19 cellular contexts compared by ENCODE assay signal in the genomic region with DNA sequence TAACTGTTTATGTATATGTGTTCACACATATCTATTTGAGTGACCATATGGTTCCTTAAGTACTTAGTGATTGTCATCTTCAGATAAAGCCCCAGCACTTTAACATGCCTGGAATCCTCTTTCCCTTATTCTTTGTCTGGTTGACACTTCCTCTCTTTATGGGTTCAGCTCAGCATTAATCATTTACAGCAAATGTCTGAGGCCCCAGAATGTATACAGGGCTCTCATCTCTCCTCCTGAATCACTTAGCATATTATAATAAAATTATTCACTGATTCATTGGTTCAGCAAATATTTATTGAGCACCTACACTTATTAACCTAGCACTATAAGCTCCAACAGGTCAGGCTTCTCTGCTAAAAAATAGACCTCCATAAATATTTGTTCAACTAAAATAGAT. TPM values are rescaled to one million over a fixed set of nuclear protein-coding genes. Genes with fewer than 3 reads are reported as not detected.
A peak's percentile ranks its signal among the peaks of the same experiment; 100 is the strongest.
DNase-seq lines count a peak whose midpoint lies in the region; ATAC-seq and TF ChIP-seq lines count a peak whose summit lies in the region.
"Had no signal": no experiment of that assay in that cellular context is flagged by ENCODE, and none has a peak within 500 bp of the region (broad histone marks: within the 10 kb centered on the region; RNA-seq: fewer than 3 reads in every experiment).

No MANE protein-coding gene starts in this region.

- H3K36me3 ChIP-seq in SK-N-SH (replicated peaks in 1 of 2; ENCODE audit: control insufficient read depth in 1 of 2, insufficient read depth in 2 of 2, low read length in 1 of 2): no peaks in the 10 kb centered on the region
- H3K36me3 ChIP-seq: Peyer's patch had no signal

- TF ChIP-seq CTCF in SK-N-SH (IDR thresholded peaks at IDR 0.05): no peak

- intact Hi-C loops in head of caudate nucleus (cut with DNase I): no loop called here

- H3K27ac ChIP-seq in SK-N-SH (ENCODE audit: low read depth in 2 of 2, low read length in 1 of 2): no peak overlapping the region
- peak overlapping the region; percentile 61 for H3K27ac ChIP-seq in epithelial cell of prostate
- H3K27ac ChIP-seq: Peyer's patch had no signal

- TF ChIP-seq RAD21 in SK-N-SH (IDR thresholded peaks at IDR 0.05; ENCODE audit: low read length): no peak

- H3K9ac ChIP-seq in SK-N-SH: no peak overlapping the region

- H3K9me3 ChIP-seq in SK-N-SH: no peaks in the 10 kb centered on the region
- H3K9me3 ChIP-seq: Peyer's patch had no signal

- CTCF ChIA-PET in SK-N-SH (lab: Yijun Ruan, JAX): interaction anchor here (0.6 kb wide), 1 partner anchor 155 kb away, joined by 4 read pairs; no protein-coding TSS in a partner anchor

- no peak overlapping the region for H3K4me2 ChIP-seq in SK-N-SH

- peak; percentile 42 for DNase-seq in SK-N-SH
- DNase-seq in OCI-M1 (lab: John Stamatoyannopoulos, UW): peak; percentile 12
- DNase-seq in epithelial cell of prostate (ENCODE audit: low read depth, low spot score): no peak
- DNase-seq in DMS79 treated with DMSO at 0.1 percent for 48 hours (lab: John Stamatoyannopoulos, UW): no peak
- no peak for DNase-seq in head of caudate nucleus
- DNase-seq: 8988T, C1 segment of cervical spinal cord, NCI-H1436 treated with DMSO at 0.1 percent for 48 hours, NCI-H2081, NCI-H2227 treated with DMSO at 0.1 percent for 48 hours, NCI-H526 treated with DMSO at 0.1 percent for 48 hours, Peyer's patch, SHP77 had no signal

- ATAC-seq in SK-N-SH treated with all-trans-retinoic acid at 6 μM for 48 hours: no peak
- ATAC-seq in activated T-helper 17 cell treated with anti-CD3 and anti-CD28 coated beads, Interleukin-2, amount 50 U/mL, for 72 hours (replicated peaks): no peak
- ATAC-seq in GM19328 (IDR thresholded peaks at IDR 0.05; ENCODE audit: unreplicated experiment): no peak
- ATAC-seq: GM12878, K562 had no signal

- no peak overlapping the region for H3K4me3 ChIP-seq in SK-N-SH (ENCODE audit: low read depth in 2 of 2, low read length in 1 of 2)
- H3K4me3 ChIP-seq: GM12878, K562, Peyer's patch had no signal

- H3K9me2 ChIP-seq in SK-N-SH: no peaks in the 10 kb centered on the region

- H4K20me1 ChIP-seq in SK-N-SH (ENCODE audit: insufficient read depth): no peaks in the 10 kb centered on the region

- no peak for TF ChIP-seq EP300 in SK-N-SH (IDR thresholded peaks at IDR 0.05; ENCODE audit: borderline replicate concordance in 1 of 2, low read depth in 1 of 2, low read length in 1 of 2)

- H3K4me1 Mint-ChIP-seq in activated T-helper 17 cell treated with anti-CD3 and anti-CD28 coated beads, Interleukin-2, amount 50 U/mL, for 72 hours: peaks cover 7% of the 10 kb centered on the region

- no peaks in the 10 kb centered on the region for H3K79me2 ChIP-seq in SK-N-SH (ENCODE audit: insufficient read depth)

- no peaks in the 10 kb centered on the region for H3K27me3 ChIP-seq in SK-N-SH (ENCODE audit: insufficient read depth)
- H3K27me3 ChIP-seq: Peyer's patch had no signal

- POLR2A ChIA-PET in SK-N-SH (lab: Yijun Ruan, JAX): no interaction called here

- H3K4me3 Mint-ChIP-seq in activated T-helper 17 cell treated with anti-CD3 and anti-CD28 coated beads, Interleukin-2, amount 50 U/mL, for 72 hours: no peak overlapping the region

- H3F3A ChIP-seq in SK-N-SH (replicated peaks; ENCODE audit: insufficient read depth): no peaks in the 10 kb centered on the region

- no peaks in the 10 kb centered on the region for H3K36me3 Mint-ChIP-seq in activated T-helper 17 cell treated with anti-CD3 and anti-CD28 coated beads, Interleukin-2, amount 50 U/mL, for 72 hours (ENCODE audit: low read depth)

- peaks cover 3% of the 10 kb centered on the region for H3K9me3 Mint-ChIP-seq in activated T-helper 17 cell treated with anti-CD3 and anti-CD28 coated beads, Interleukin-2, amount 50 U/mL, for 72 hours

- no peak overlapping the region for H3K27ac Mint-ChIP-seq in activated T-helper 17 cell treated with anti-CD3 and anti-CD28 coated beads, Interleukin-2, amount 50 U/mL, for 72 hours

- H3K4me1 ChIP-seq in SK-N-SH (ENCODE audit: control insufficient read depth in 1 of 2, insufficient read depth in 2 of 2, low read depth in 1 of 2, low read length in 1 of 2): no peaks in the 10 kb centered on the region

- no peaks in the 10 kb centered on the region for H3K27me3 Mint-ChIP-seq in activated T-helper 17 cell treated with anti-CD3 and anti-CD28 coated beads, Interleukin-2, amount 50 U/mL, for 72 hours

- no peak overlapping the region for H2AFZ ChIP-seq in SK-N-SH (ENCODE audit: low read depth)

TF ChIP-seq in SK-N-SH, 30 proteins besides CTCF, POLR2A, EP300 and RAD21:
- TF ChIP-seq ELF1 (IDR thresholded peaks at IDR 0.05): no peak
- no peak for TF ChIP-seq GABPA (IDR thresholded peaks at IDR 0.05; ENCODE audit: low read depth)
- TF ChIP-seq TCF12 (IDR thresholded peaks at IDR 0.05): no peak
- TF ChIP-seq TEAD4 (IDR thresholded peaks at IDR 0.05; ENCODE audit: borderline replicate concordance, insufficient read depth): no peak
TF ChIP-seq in SK-N-SH: peak in this region for 0.

TF ChIP-seq in SK-N-SH treated with all-trans-retinoic acid at 6 μM for 48 hours, 23 proteins besides CTCF, POLR2A, EP300 and RAD21 (continues in another document):
- TF ChIP-seq ARNTL (CRISPR knock-in tag; IDR thresholded peaks at IDR 0.05; ENCODE audit: borderline replicate concordance, low read depth) (no peak), ISL1 (CRISPR knock-in tag; IDR thresholded peaks at IDR 0.05) (no peak), CSDC2 (CRISPR knock-in tag; IDR thresholded peaks at IDR 0.05) (no peak), SNAI2 (CRISPR knock-in tag; IDR thresholded peaks at IDR 0.05) (no peak), GLIS3 (CRISPR knock-in tag; IDR thresholded peaks at IDR 0.05) (no peak)
- TF ChIP-seq, protein P1, sequence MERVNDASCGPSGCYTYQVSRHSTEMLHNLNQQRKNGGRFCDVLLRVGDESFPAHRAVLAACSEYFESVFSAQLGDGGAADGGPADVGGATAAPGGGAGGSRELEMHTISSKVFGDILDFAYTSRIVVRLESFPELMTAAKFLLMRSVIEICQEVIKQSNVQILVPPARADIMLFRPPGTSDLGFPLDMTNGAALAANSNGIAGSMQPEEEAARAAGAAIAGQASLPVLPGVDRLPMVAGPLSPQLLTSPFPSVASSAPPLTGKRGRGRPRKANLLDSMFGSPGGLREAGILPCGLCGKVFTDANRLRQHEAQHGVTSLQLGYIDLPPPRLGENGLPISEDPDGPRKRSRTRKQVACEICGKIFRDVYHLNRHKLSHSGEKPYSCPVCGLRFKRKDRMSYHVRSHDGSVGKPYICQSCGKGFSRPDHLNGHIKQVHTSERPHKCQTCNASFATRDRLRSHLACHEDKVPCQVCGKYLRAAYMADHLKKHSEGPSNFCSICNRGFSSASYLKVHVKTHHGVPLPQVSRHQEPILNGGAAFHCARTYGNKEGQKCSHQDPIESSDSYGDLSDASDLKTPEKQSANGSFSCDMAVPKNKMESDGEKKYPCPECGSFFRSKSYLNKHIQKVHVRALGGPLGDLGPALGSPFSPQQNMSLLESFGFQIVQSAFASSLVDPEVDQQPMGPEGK (CRISPR knock-in tag; IDR thresholded peaks at IDR 0.05; ENCODE audit: borderline replicate concordance): no peak
- TF ChIP-seq, protein P2, sequence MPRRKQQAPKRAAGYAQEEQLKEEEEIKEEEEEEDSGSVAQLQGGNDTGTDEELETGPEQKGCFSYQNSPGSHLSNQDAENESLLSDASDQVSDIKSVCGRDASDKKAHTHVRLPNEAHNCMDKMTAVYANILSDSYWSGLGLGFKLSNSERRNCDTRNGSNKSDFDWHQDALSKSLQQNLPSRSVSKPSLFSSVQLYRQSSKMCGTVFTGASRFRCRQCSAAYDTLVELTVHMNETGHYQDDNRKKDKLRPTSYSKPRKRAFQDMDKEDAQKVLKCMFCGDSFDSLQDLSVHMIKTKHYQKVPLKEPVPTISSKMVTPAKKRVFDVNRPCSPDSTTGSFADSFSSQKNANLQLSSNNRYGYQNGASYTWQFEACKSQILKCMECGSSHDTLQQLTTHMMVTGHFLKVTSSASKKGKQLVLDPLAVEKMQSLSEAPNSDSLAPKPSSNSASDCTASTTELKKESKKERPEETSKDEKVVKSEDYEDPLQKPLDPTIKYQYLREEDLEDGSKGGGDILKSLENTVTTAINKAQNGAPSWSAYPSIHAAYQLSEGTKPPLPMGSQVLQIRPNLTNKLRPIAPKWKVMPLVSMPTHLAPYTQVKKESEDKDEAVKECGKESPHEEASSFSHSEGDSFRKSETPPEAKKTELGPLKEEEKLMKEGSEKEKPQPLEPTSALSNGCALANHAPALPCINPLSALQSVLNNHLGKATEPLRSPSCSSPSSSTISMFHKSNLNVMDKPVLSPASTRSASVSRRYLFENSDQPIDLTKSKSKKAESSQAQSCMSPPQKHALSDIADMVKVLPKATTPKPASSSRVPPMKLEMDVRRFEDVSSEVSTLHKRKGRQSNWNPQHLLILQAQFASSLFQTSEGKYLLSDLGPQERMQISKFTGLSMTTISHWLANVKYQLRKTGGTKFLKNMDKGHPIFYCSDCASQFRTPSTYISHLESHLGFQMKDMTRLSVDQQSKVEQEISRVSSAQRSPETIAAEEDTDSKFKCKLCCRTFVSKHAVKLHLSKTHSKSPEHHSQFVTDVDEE (CRISPR knock-in tag; IDR thresholded peaks at IDR 0.05): no peak
- TF ChIP-seq, protein P3, sequence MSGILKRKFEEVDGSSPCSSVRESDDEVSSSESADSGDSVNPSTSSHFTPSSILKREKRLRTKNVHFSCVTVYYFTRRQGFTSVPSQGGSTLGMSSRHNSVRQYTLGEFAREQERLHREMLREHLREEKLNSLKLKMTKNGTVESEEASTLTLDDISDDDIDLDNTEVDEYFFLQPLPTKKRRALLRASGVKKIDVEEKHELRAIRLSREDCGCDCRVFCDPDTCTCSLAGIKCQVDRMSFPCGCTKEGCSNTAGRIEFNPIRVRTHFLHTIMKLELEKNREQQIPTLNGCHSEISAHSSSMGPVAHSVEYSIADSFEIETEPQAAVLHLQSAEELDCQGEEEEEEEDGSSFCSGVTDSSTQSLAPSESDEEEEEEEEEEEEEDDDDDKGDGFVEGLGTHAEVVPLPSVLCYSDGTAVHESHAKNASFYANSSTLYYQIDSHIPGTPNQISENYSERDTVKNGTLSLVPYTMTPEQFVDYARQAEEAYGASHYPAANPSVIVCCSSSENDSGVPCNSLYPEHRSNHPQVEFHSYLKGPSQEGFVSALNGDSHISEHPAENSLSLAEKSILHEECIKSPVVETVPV (CRISPR knock-in tag; IDR thresholded peaks at IDR 0.05): no peak

RNA-seq across cellular contexts. Expression of a gene that starts 43.5 kb away (rescaled TPM):
- polyA plus RNA-seq in SK-N-SH (2012; rRNA removed): 0.05 and 0.13 TPM in 2 replicates
- polyA plus RNA-seq in SK-N-SH (2012; cell fraction: cytosol; rRNA removed): 0.04 and 0.10 TPM in 2 replicates
- polyA plus RNA-seq in SK-N-SH (2012; cell fraction: nucleus; rRNA removed): 0.05 and 0.06 TPM in 2 replicates
- 100 to 1,000 TPM; 242 to 382 TPM for total RNA-seq in activated T-helper 17 cell treated with anti-CD3 and anti-CD28 coated beads, Interleukin-2, amount 50 U/mL, for 72 hours
- total RNA-seq: G401 had no signal

Comparison
In these comparisons a context has a peak if more than half of its experiments do, and no peak if none do; other contexts are left out.
1. DNase-seq: peak in SK-N-SH (single experiment) and OCI-M1 (single experiment); none in epithelial cell of prostate (single experiment), DMS79 treated with DMSO at 0.1 percent for 48 hours (single experiment) and head of caudate nucleus (0 of 42).